In the genomic region with DNA sequence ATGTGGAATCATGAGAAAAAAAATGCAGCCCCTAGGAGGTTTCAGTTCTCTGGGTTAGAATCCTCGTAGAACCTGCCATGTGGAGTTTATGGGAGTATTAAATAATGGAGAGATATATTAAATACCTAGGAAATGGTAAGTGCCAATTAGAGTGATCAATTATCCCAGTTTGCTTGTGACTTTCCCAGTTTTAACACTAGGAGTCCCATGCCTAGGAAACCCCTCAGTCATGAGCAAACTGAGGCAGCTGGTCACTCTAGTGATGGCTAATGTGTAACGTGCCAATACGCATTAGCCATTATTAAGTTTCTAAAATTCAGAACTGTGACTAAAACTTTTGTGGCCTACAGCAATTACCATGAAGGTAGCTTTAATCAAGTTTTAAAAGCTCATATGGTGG, we compare ENCODE assay signal across 23 cellular contexts.
DNase-seq lines count a peak whose midpoint lies in the region; ATAC-seq and TF ChIP-seq lines count a peak whose summit lies in the region.
"Had no signal": no experiment of that assay in that cellular context is flagged by ENCODE, and none has a peak within 500 bp of the region (broad histone marks: within the 10 kb centered on the region; RNA-seq: fewer than 3 reads in every experiment).

No MANE protein-coding gene starts in this region.

- no peak overlapping the region for H3K23ac ChIP-seq in H9 (ENCODE audit: insufficient read length, low read depth, low read length)

- H3K9ac ChIP-seq in H9 (ENCODE audit: extremely low read depth, insufficient read length, low read length), result no peak overlapping the region
- no peak overlapping the region for H3K9ac ChIP-seq in endodermal cell (ENCODE audit: extremely low read depth, low read length, poor library complexity, severe bottlenecking)
- H3K9ac ChIP-seq: BLaER1 had no signal

- H3K4me3 Mint-ChIP-seq in H9 (no peak overlapping the region), endodermal cell (no peak overlapping the region)
- H3K4me3 Mint-ChIP-seq: CD14-positive monocyte; CD4-positive, alpha-beta memory T cell; CD4-positive, CD25-positive, alpha-beta regulatory T cell; CD8-positive, alpha-beta memory T cell had no signal

- H4K5ac ChIP-seq in H9 (ENCODE audit: insufficient read length, low read depth, low read length), result no peak overlapping the region

- H3K27ac ChIP-seq in H9 (ENCODE audit: insufficient read length, low read depth, low read length) (no peak overlapping the region), endodermal cell (ENCODE audit: low read depth, low read length) (no peak overlapping the region), hepatocyte (no peak overlapping the region)
- H3K27ac ChIP-seq: BLaER1 had no signal

- no peaks in the 10 kb centered on the region for H3K23me2 ChIP-seq in H9 (ENCODE audit: insufficient read length, low read depth, low read length, poor library complexity, severe bottlenecking)

- H3K4me1 Mint-ChIP-seq in H9 (peaks cover 0 to 6% of the 10 kb centered on the region in 2 experiments; a peak in 2 of 4 replicates), endodermal cell (no peaks in the 10 kb centered on the region)
- H3K4me1 Mint-ChIP-seq: CD14-positive monocyte; CD4-positive, alpha-beta memory T cell; CD4-positive, CD25-positive, alpha-beta regulatory T cell; CD8-positive, alpha-beta memory T cell had no signal

- no peak overlapping the region for H3K14ac ChIP-seq in H9 (ENCODE audit: insufficient read depth, low read length)

- H3K27me3 Mint-ChIP-seq in H9 (ENCODE audit: low read depth) (no peaks in the 10 kb centered on the region), endodermal cell (ENCODE audit: insufficient read depth) (no peaks in the 10 kb centered on the region)
- H3K27me3 Mint-ChIP-seq: CD4-positive, alpha-beta memory T cell; CD4-positive, CD25-positive, alpha-beta regulatory T cell had no signal

- no peaks in the 10 kb centered on the region for H3K36me3 Mint-ChIP-seq in H9 (ENCODE audit: insufficient read depth in 1 of 3, low read depth in 3 of 3)
- H3K36me3 Mint-ChIP-seq in endodermal cell (ENCODE audit: low read depth), result no peaks in the 10 kb centered on the region
- H3K36me3 Mint-ChIP-seq: CD14-positive monocyte; CD4-positive, alpha-beta memory T cell; CD4-positive, CD25-positive, alpha-beta regulatory T cell; CD8-positive, alpha-beta memory T cell had no signal

- no peak overlapping the region for H2BK15ac ChIP-seq in H9 (ENCODE audit: low read depth, low read length)

- H3K56ac ChIP-seq in H9 (ENCODE audit: insufficient read length, low read depth, low read length), result no peak overlapping the region

- no peaks in the 10 kb centered on the region for H3K9me3 ChIP-seq in H9 (ENCODE audit: control insufficient read depth, low read depth, low read length)
- no peaks in the 10 kb centered on the region for H3K9me3 ChIP-seq in endodermal cell (ENCODE audit: control insufficient read depth, low read length)
- H3K9me3 ChIP-seq in hepatocyte (ENCODE audit: low read depth), result no peaks in the 10 kb centered on the region
- H3K9me3 ChIP-seq: BE2C, BLaER1 had no signal

- H3K36me3 ChIP-seq in endodermal cell (ENCODE audit: control insufficient read depth, insufficient read depth, low read length) (no peaks in the 10 kb centered on the region), hepatocyte (replicated peaks; ENCODE audit: insufficient read depth, low read depth) (no peaks in the 10 kb centered on the region)
- H3K36me3 ChIP-seq: BE2C, BLaER1 had no signal

- no peak overlapping the region for H3K27ac Mint-ChIP-seq in H9
- no peak overlapping the region for H3K27ac Mint-ChIP-seq in endodermal cell
- H3K27ac Mint-ChIP-seq: CD14-positive monocyte; CD4-positive, alpha-beta memory T cell; CD4-positive, CD25-positive, alpha-beta regulatory T cell; CD8-positive, alpha-beta memory T cell had no signal

- H4K91ac ChIP-seq in H9 (ENCODE audit: insufficient read length, low read depth, low read length), result no peak overlapping the region

- no peak overlapping the region for H3K4ac ChIP-seq in H9 (ENCODE audit: low read depth, low read length)

- H3K4me3 ChIP-seq in endodermal cell (ENCODE audit: low read length), result no peak overlapping the region
- H3K4me3 ChIP-seq in hepatocyte, result no peak overlapping the region
- H3K4me3 ChIP-seq: BLaER1, GM12878 had no signal

- no peak overlapping the region for H2BK20ac ChIP-seq in H9 (ENCODE audit: low read depth, low read length, poor library complexity, severe bottlenecking)

- H4K20me1 ChIP-seq in H9 (ENCODE audit: control insufficient read depth, insufficient read depth, insufficient read length) (no peaks in the 10 kb centered on the region), hepatocyte (ENCODE audit: insufficient read depth, poor library complexity, severe bottlenecking) (no peaks in the 10 kb centered on the region)
- H4K20me1 ChIP-seq: BLaER1 had no signal

- H3K79me2 ChIP-seq in H9 (ENCODE audit: insufficient read depth, low read length), result no peaks in the 10 kb centered on the region
- H3K79me2 ChIP-seq in hepatocyte, result no peaks in the 10 kb centered on the region

- H2AFZ ChIP-seq in H9 (ENCODE audit: low read length) (no peak overlapping the region), hepatocyte (no peak overlapping the region)

- no CpG with 5 or more reads among the region's 3 CpGs for WGBS in H9 (ENCODE audit: extremely low coverage, insufficient read length, low lambda C conversion rate)
- WGBS in endodermal cell (ENCODE audit: insufficient coverage in 1 of 2, insufficient read length in 1 of 2), 2 experiments, result 92 to 94% methylated on average over 3 of the region's 3 CpGs
- WGBS in hepatocyte (ENCODE audit: low lambda C conversion rate, missing lambda C conversion rate), result 96% methylated on average over 3 of the region's 3 CpGs

- no peak overlapping the region for H3T11ph ChIP-seq in H9 (ENCODE audit: low read length)

- H2AK5ac ChIP-seq in H9 (ENCODE audit: insufficient read length, low read length), result no peak overlapping the region

- H3K4me1 ChIP-seq in H9 (ENCODE audit: insufficient read depth, low read length) (no peaks in the 10 kb centered on the region), endodermal cell (ENCODE audit: control insufficient read depth, insufficient read depth, low read length) (no peaks in the 10 kb centered on the region), hepatocyte (ENCODE audit: insufficient read depth) (no peaks in the 10 kb centered on the region)
- H3K4me1 ChIP-seq: BE2C, BLaER1 had no signal

- no peak overlapping the region for H2BK5ac ChIP-seq in H9 (ENCODE audit: insufficient read length, low read length)

- no peak overlapping the region for H2BK120ac ChIP-seq in H9 (ENCODE audit: low read depth, low read length, poor library complexity, severe bottlenecking)

- H4K8ac ChIP-seq in H9 (replicated peaks; ENCODE audit: insufficient read length, low read depth, low read length), result no peak overlapping the region

- TF ChIP-seq CTCF in H9 (conservative IDR thresholded peaks at IDR 0.05), result peak; percentile 33; the same call in 1 of the 3 replicates
- TF ChIP-seq CTCF in endodermal cell (conservative IDR thresholded peaks at IDR 0.05), result peak; percentile 55
- no peak for TF ChIP-seq CTCF in hepatocyte (IDR thresholded peaks at IDR 0.05; ENCODE audit: poor library complexity)

- ATAC-seq in HG03354 (IDR thresholded peaks at IDR 0.05; ENCODE audit: poor library complexity, severe bottlenecking, unreplicated experiment), result no peak
- ATAC-seq in HG02759 (IDR thresholded peaks at IDR 0.05; ENCODE audit: unreplicated experiment), result no peak
- ATAC-seq: GM12878 had no signal

- H3K27me3 ChIP-seq in H9 (ENCODE audit: insufficient read depth, low read length), result no peaks in the 10 kb centered on the region
- no peaks in the 10 kb centered on the region for H3K27me3 ChIP-seq in endodermal cell (ENCODE audit: control insufficient read depth, insufficient read depth, low read length, poor library complexity, severe bottlenecking)
- H3K27me3 ChIP-seq in hepatocyte, result no peaks in the 10 kb centered on the region
- H3K27me3 ChIP-seq: BE2C, BLaER1 had no signal

- no peak overlapping the region for H3K4me2 ChIP-seq in H9 (ENCODE audit: insufficient read depth, insufficient read length, low read length)
- no peak overlapping the region for H3K4me2 ChIP-seq in hepatocyte
- H3K4me2 ChIP-seq: BLaER1 had no signal

- no peaks in the 10 kb centered on the region for H3K9me2 ChIP-seq in hepatocyte (replicated peaks; ENCODE audit: insufficient read depth)

- H2BK12ac ChIP-seq in H9 (ENCODE audit: insufficient read length, low read depth, low read length), result no peak overlapping the region

- no peak for DNase-seq in H9
- no peak for DNase-seq in endodermal cell
- DNase-seq in hepatocyte (ENCODE audit: low spot score), result no peak
- DNase-seq: 8988T; ACHN; BE2C; C1 segment of cervical spinal cord; CD4-positive, alpha-beta memory T cell; CD4-positive, CD25-positive, alpha-beta regulatory T cell; CD8-positive, alpha-beta memory T cell; COR-L47; DMS 273 treated with DMSO at 0.1 percent for 48 hours; DMS153; DMS53; DMS79; DND-41; EL; GDM1 had no signal

- no peak overlapping the region for H3K18ac ChIP-seq in H9 (ENCODE audit: insufficient read length, low read depth, low read length)

- H3K9me3 Mint-ChIP-seq in H9 (no peaks in the 10 kb centered on the region), endodermal cell (no peaks in the 10 kb centered on the region)

- H3K79me1 ChIP-seq in H9 (ENCODE audit: insufficient read depth, low read depth, low read length, poor library complexity, severe bottlenecking), result no peaks in the 10 kb centered on the region
